In genomic region chr1:118716775-118717174, GRCh38 we compare ENCODE assay signal across 17 cellular contexts.
DNase-seq lines count a peak whose midpoint lies in the region; ATAC-seq and TF ChIP-seq lines count a peak whose summit lies in the region.
"Had no signal": no experiment of that assay in that cellular context is flagged by ENCODE, and none has a peak within 500 bp of the region (broad histone marks: within the 10 kb centered on the region; RNA-seq: fewer than 3 reads in every experiment).

No MANE protein-coding gene starts in this region.

- no peaks in the 10 kb centered on the region for H4K20me1 ChIP-seq in SK-N-SH (ENCODE audit: insufficient read depth)

- intact Hi-C loops in prostate gland (cut with DNase I), result no loop called here

- H3K36me3 ChIP-seq in SK-N-SH (replicated peaks in 1 of 2; ENCODE audit: control insufficient read depth in 1 of 2, insufficient read depth in 2 of 2, low read length in 1 of 2), result no peaks in the 10 kb centered on the region
- H3K36me3 ChIP-seq in prostate gland, result no peaks in the 10 kb centered on the region
- H3K36me3 ChIP-seq: HAP-1, spleen had no signal

- no peaks in the 10 kb centered on the region for H3K9me2 ChIP-seq in SK-N-SH

- TF ChIP-seq CTCF in SK-N-SH (IDR thresholded peaks at IDR 0.05) (peak; percentile 27), epithelial cell of proximal tubule (conservative IDR thresholded peaks at IDR 0.05; ENCODE audit: low read depth, low read length) (peak; percentile 48), progenitor cell of endocrine pancreas (IDR thresholded peaks at IDR 0.05; ENCODE audit: unreplicated experiment) (peak; percentile 52), prostate gland (IDR thresholded peaks at IDR 0.05) (no peak), GM20000 (IDR thresholded peaks at IDR 0.05; ENCODE audit: extremely low read depth, missing control alignments) (no peak)

- H3K4me1 ChIP-seq in SK-N-SH (ENCODE audit: control insufficient read depth in 1 of 2, insufficient read depth in 2 of 2, low read depth in 1 of 2, low read length in 1 of 2) (no peaks in the 10 kb centered on the region), prostate gland (replicated peaks) (no peaks in the 10 kb centered on the region)
- H3K4me1 ChIP-seq: HAP-1, spleen had no signal

- no peak overlapping the region for H2AFZ ChIP-seq in SK-N-SH (ENCODE audit: low read depth)

- H3K9me3 ChIP-seq in SK-N-SH (no peaks in the 10 kb centered on the region), prostate gland (no peaks in the 10 kb centered on the region)
- H3K9me3 ChIP-seq: HAP-1 had no signal

- H3K36me3 Mint-ChIP-seq in progenitor cell of endocrine pancreas (ENCODE audit: insufficient read depth), result no peaks in the 10 kb centered on the region

- no peak overlapping the region for H3K27ac ChIP-seq in SK-N-SH (ENCODE audit: low read depth in 2 of 2, low read length in 1 of 2)
- no peak overlapping the region for H3K27ac ChIP-seq in prostate gland
- H3K27ac ChIP-seq: SK-N-MC, spleen had no signal

- no peak overlapping the region for H3K4me3 ChIP-seq in SK-N-SH (ENCODE audit: low read depth in 2 of 2, low read length in 1 of 2)
- no peak overlapping the region for H3K4me3 ChIP-seq in epithelial cell of proximal tubule (ENCODE audit: low read depth, low read length)
- H3K4me3 ChIP-seq in prostate gland, result no peak overlapping the region
- H3K4me3 ChIP-seq: HAP-1, SK-N-MC, spleen had no signal

- peaks cover 3% of the 10 kb centered on the region for H3K27me3 Mint-ChIP-seq in progenitor cell of endocrine pancreas
- H3K27me3 Mint-ChIP-seq: activated CD4-positive, alpha-beta memory T cell treated with anti-CD3 and anti-CD28 coated beads, Interleukin-2, amount 10 ng/mL, durations not matched to agents 7 days and 5 days had no signal

- DNase-seq in SK-N-SH, result no peak
- DNase-seq in OCI-M1 (lab: John Stamatoyannopoulos, UW), result peak; percentile 22
- DNase-seq in epithelial cell of proximal tubule (ENCODE audit: low read depth), result no peak
- no peak for DNase-seq in progenitor cell of endocrine pancreas (ENCODE audit: low spot score, unreplicated experiment)
- no peak for DNase-seq in prostate gland (ENCODE audit: low spot score)
- no peak for DNase-seq in GM20000 (ENCODE audit: low spot score)
- DNase-seq: ACHN; activated CD4-positive, alpha-beta memory T cell treated with anti-CD3 and anti-CD28 coated beads, Interleukin-2, amount 10 ng/mL, durations not matched to agents 7 days and 5 days; COR-L47; GDM1; NCI-H1092 treated with DMSO at 0.1 percent for 48 hours; spleen; stimulated activated naive CD4-positive, alpha-beta T cell treated with Interleukin-2 at 50 U/mL for 16 hours had no signal

- H3K27ac Mint-ChIP-seq in progenitor cell of endocrine pancreas, result no peak overlapping the region
- H3K27ac Mint-ChIP-seq: activated CD4-positive, alpha-beta memory T cell treated with anti-CD3 and anti-CD28 coated beads, Interleukin-2, amount 10 ng/mL, durations not matched to agents 7 days and 5 days had no signal

- H3K4me1 Mint-ChIP-seq in progenitor cell of endocrine pancreas (ENCODE audit: low read depth), result no peaks in the 10 kb centered on the region
- H3K4me1 Mint-ChIP-seq: activated CD4-positive, alpha-beta memory T cell treated with anti-CD3 and anti-CD28 coated beads, Interleukin-2, amount 10 ng/mL, durations not matched to agents 7 days and 5 days had no signal

- H3K9ac ChIP-seq in SK-N-SH, result no peak overlapping the region

- ATAC-seq in SK-N-SH treated with all-trans-retinoic acid at 6 μM for 48 hours (no peak), HG03378 (IDR thresholded peaks at IDR 0.05; ENCODE audit: unreplicated experiment) (no peak)

- CTCF ChIA-PET in SK-N-SH (lab: Yijun Ruan, JAX), result interaction anchor here (1.1 kb wide), 1 partner anchor 565 kb away, joined by 3 read pairs; no protein-coding TSS in a partner anchor

- no peaks in the 10 kb centered on the region for H3K27me3 ChIP-seq in SK-N-SH (ENCODE audit: insufficient read depth)
- H3K27me3 ChIP-seq in prostate gland (replicated peaks; ENCODE audit: insufficient read depth), result no peaks in the 10 kb centered on the region
- H3K27me3 ChIP-seq: spleen had no signal

- POLR2A ChIA-PET in SK-N-SH (lab: Yijun Ruan, JAX), result no interaction called here

- H3K79me2 ChIP-seq in SK-N-SH (ENCODE audit: insufficient read depth), result no peaks in the 10 kb centered on the region

- no peak overlapping the region for H3K4me2 ChIP-seq in SK-N-SH

- no peaks in the 10 kb centered on the region for H3K9me3 Mint-ChIP-seq in progenitor cell of endocrine pancreas (ENCODE audit: low read depth)

- no peak for TF ChIP-seq EP300 in SK-N-SH (IDR thresholded peaks at IDR 0.05; ENCODE audit: borderline replicate concordance in 1 of 2, low read depth in 1 of 2, low read length in 1 of 2)

- no peak overlapping the region for H3K4me3 Mint-ChIP-seq in progenitor cell of endocrine pancreas (ENCODE audit: low read depth)
- H3K4me3 Mint-ChIP-seq: activated CD4-positive, alpha-beta memory T cell treated with anti-CD3 and anti-CD28 coated beads, Interleukin-2, amount 10 ng/mL, durations not matched to agents 7 days and 5 days had no signal

- TF ChIP-seq RAD21 in SK-N-SH (IDR thresholded peaks at IDR 0.05; ENCODE audit: low read length), result peak; percentile 12; the same call in 1 of the 2 replicates

- TF ChIP-seq POLR2A in prostate gland (IDR thresholded peaks at IDR 0.05), result no peak

- H3F3A ChIP-seq in SK-N-SH (replicated peaks; ENCODE audit: insufficient read depth), result no peaks in the 10 kb centered on the region

- 6% methylated on average over 1 of the region's 1 CpG for WGBS in SK-N-SH (ENCODE audit: low lambda C conversion rate)
- WGBS in prostate gland, result 50% methylated on average over 1 of the region's 1 CpG

TF ChIP-seq in SK-N-SH, 30 proteins besides CTCF, POLR2A, EP300 and RAD21 (continues in another document):
- TF ChIP-seq USF2 (IDR thresholded peaks at IDR 0.05; ENCODE audit: borderline replicate concordance, low read depth, low read length) (no peak), MEF2A (IDR thresholded peaks at IDR 0.05; ENCODE audit: borderline replicate concordance, low read depth) (no peak)

TF ChIP-seq in SK-N-SH treated with all-trans-retinoic acid at 6 μM for 48 hours, 23 proteins besides CTCF, POLR2A, EP300 and RAD21:
- TF ChIP-seq ARNTL (CRISPR knock-in tag; IDR thresholded peaks at IDR 0.05; ENCODE audit: borderline replicate concordance, low read depth) (no peak), TCF4 (CRISPR knock-in tag; IDR thresholded peaks at IDR 0.05; ENCODE audit: borderline replicate concordance) (no peak), CSRNP3 (CRISPR knock-in tag; IDR thresholded peaks at IDR 0.05) (no peak)

Comparison
In these comparisons a context has a peak if more than half of its experiments do, and no peak if none do; other contexts are left out.
1. CTCF ChIP-seq: peak in SK-N-SH (single experiment), epithelial cell of proximal tubule (single experiment) and progenitor cell of endocrine pancreas (single experiment); none in prostate gland (0 of 4) and GM20000 (single experiment).